ENCODE assay signal across 29 cellular contexts in the genomic region with DNA sequence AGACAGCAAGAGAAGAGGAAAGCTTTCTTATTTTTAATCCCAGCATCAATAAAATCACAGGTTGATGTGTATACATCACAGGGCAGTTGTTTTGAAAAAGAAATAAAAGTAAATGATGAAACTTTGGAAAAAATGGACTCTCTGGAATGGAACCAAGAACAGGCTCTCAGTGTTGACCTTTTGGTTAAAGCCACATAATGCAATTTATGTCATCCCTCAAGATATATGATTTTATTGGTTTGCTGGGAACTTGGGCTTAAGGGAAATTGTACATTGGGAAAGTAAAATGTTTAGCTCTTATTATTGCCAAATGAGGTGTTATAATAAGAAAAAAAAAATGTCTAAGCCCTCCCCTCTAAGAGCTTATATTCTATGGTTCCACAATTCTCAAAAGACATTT.
"Had no signal": no experiment of that assay in that cellular context is flagged by ENCODE, and none has a peak within 500 bp of the region (broad histone marks: within the 10 kb centered on the region; RNA-seq: fewer than 3 reads in every experiment).

No MANE protein-coding gene starts in this region.

- H3K27ac ChIP-seq: ascending aorta, breast epithelium, Peyer's patch, SJSA1 had no signal

- H3K4me3 Mint-ChIP-seq: activated CD4-positive, alpha-beta memory T cell treated with anti-CD3 and anti-CD28 coated beads, Interleukin-2, amount 10 ng/mL, durations not matched to agents 7 days and 5 days; activated CD8-positive, alpha-beta memory T cell treated with anti-CD3 and anti-CD28 coated beads, Interleukin-2, amount 10 ng/mL, durations not matched to agents 7 days and 5 days; activated naive CD4-positive, alpha-beta T cell treated with anti-CD3 and anti-CD28 coated beads, Interleukin-2, amount 50 U/mL, for 24 hours; activated naive CD8-positive, alpha-beta T cell treated with anti-CD3 and anti-CD28 coated beads, Interleukin-2, amount 10 ng/mL, durations not matched to agents 7 days and 5 days; activated T-cell treated with anti-CD3 and anti-CD28 coated beads, Interleukin-2, amount 50 U/mL, for 72 hours; activated T-helper 17 cell treated with anti-CD3 and anti-CD28 coated beads, Interleukin-2, amount 50 U/mL, for 72 hours; T-helper 1 cell treated with Interleukin-12 subunit alpha and Interleukin-12 subunit beta and Interleukin-4 antibody, amounts not matched to agents 30 μg/mL and 1 μg/mL, for 36 hours; T-helper 2 cell treated with Interferon-gamma antibody and Interleukin-4, amounts not matched to agents 5 μg/mL and 100 μg/mL, for 36 hours had no signal

- H3K4me3 ChIP-seq: ascending aorta, breast epithelium, Peyer's patch, SJSA1 had no signal

- H3K36me3 Mint-ChIP-seq: activated CD8-positive, alpha-beta memory T cell treated with anti-CD3 and anti-CD28 coated beads, Interleukin-2, amount 10 ng/mL, durations not matched to agents 7 days and 5 days; activated naive CD4-positive, alpha-beta T cell treated with anti-CD3 and anti-CD28 coated beads, Interleukin-2, amount 50 U/mL, for 24 hours; activated naive CD8-positive, alpha-beta T cell treated with anti-CD3 and anti-CD28 coated beads, Interleukin-2, amount 10 ng/mL, durations not matched to agents 7 days and 5 days had no signal

- H3K4me1 ChIP-seq: ascending aorta, breast epithelium, Peyer's patch, SJSA1 had no signal

- H3K36me3 ChIP-seq: ascending aorta, breast epithelium, Peyer's patch, SJSA1 had no signal

- H3K27me3 Mint-ChIP-seq: activated CD8-positive, alpha-beta memory T cell treated with anti-CD3 and anti-CD28 coated beads, Interleukin-2, amount 10 ng/mL, durations not matched to agents 7 days and 5 days had no signal

- H3K27me3 ChIP-seq: ascending aorta, breast epithelium, Peyer's patch, SJSA1 had no signal

- H3K9me3 ChIP-seq: ascending aorta, breast epithelium, Peyer's patch, SJSA1, SK-N-SH had no signal

- H3K4me2 ChIP-seq: SK-N-SH had no signal

- H3K9me3 Mint-ChIP-seq: activated CD4-positive, alpha-beta memory T cell treated with anti-CD3 and anti-CD28 coated beads, Interleukin-2, amount 10 ng/mL, durations not matched to agents 7 days and 5 days; activated naive CD4-positive, alpha-beta T cell treated with anti-CD3 and anti-CD28 coated beads, Interleukin-2, amount 50 U/mL, for 24 hours; activated T-cell treated with anti-CD3 and anti-CD28 coated beads, Interleukin-2, amount 50 U/mL, for 72 hours; activated T-helper 17 cell treated with anti-CD3 and anti-CD28 coated beads, Interleukin-2, amount 50 U/mL, for 72 hours; T-helper 1 cell treated with Interleukin-12 subunit alpha and Interleukin-12 subunit beta and Interleukin-4 antibody, amounts not matched to agents 30 μg/mL and 1 μg/mL, for 36 hours; T-helper 2 cell treated with Interferon-gamma antibody and Interleukin-4, amounts not matched to agents 5 μg/mL and 100 μg/mL, for 36 hours had no signal

- H3K9me2 ChIP-seq: SK-N-SH had no signal

- DNase-seq: activated CD4-positive, alpha-beta memory T cell treated with anti-CD3 and anti-CD28 coated beads, Interleukin-2, amount 10 ng/mL, durations not matched to agents 7 days and 5 days; activated CD4-positive, alpha-beta T cell treated with anti-CD3 and anti-CD28 coated beads for 1 hour; activated CD4-positive, alpha-beta T cell treated with anti-CD3 and anti-CD28 coated beads for 48 hours; activated CD4-positive, CD25-positive, alpha-beta regulatory T cell; activated CD8-positive, alpha-beta memory T cell treated with anti-CD3 and anti-CD28 coated beads for 24 hours; activated CD8-positive, alpha-beta memory T cell treated with anti-CD3 and anti-CD28 coated beads, Interleukin-2, amount 10 ng/mL, durations not matched to agents 7 days and 5 days; activated effector memory CD4-positive, alpha-beta T cell treated with anti-CD3 and anti-CD28 coated beads, Interleukin-2, amount 50 U/mL, for 16 hours; activated naive CD4-positive, alpha-beta T cell treated with Interleukin-2 at 50 U/mL for 16 hours; activated naive CD8-positive, alpha-beta T cell treated with anti-CD3 and anti-CD28 coated beads, Interleukin-2, amount 10 ng/mL, durations not matched to agents 7 days and 5 days; activated T-cell treated with anti-CD3 and anti-CD28 coated beads, Interleukin-2, amount 50 U/mL, for 1 hour; activated T-cell treated with anti-CD3 and anti-CD28 coated beads, Interleukin-2, amount 50 U/mL, for 72 hours; amygdala; KG1; NCI-H1105; NCI-H1417 treated with DMSO at 0.1 percent for 48 hours; NCI-H187 treated with DMSO at 0.1 percent for 48 hours; NCI-H2081; NCI-H226; PC-3; Peyer's patch; RPMI8226; SK-N-SH had no signal

- H3K9ac ChIP-seq: SK-N-SH had no signal

- H3K27ac Mint-ChIP-seq: activated CD4-positive, alpha-beta memory T cell treated with anti-CD3 and anti-CD28 coated beads, Interleukin-2, amount 10 ng/mL, durations not matched to agents 7 days and 5 days; activated CD8-positive, alpha-beta memory T cell treated with anti-CD3 and anti-CD28 coated beads, Interleukin-2, amount 10 ng/mL, durations not matched to agents 7 days and 5 days; activated naive CD4-positive, alpha-beta T cell treated with anti-CD3 and anti-CD28 coated beads, Interleukin-2, amount 50 U/mL, for 24 hours; activated naive CD8-positive, alpha-beta T cell treated with anti-CD3 and anti-CD28 coated beads, Interleukin-2, amount 10 ng/mL, durations not matched to agents 7 days and 5 days; activated T-cell treated with anti-CD3 and anti-CD28 coated beads, Interleukin-2, amount 50 U/mL, for 72 hours; activated T-helper 17 cell treated with anti-CD3 and anti-CD28 coated beads, Interleukin-2, amount 50 U/mL, for 72 hours; T-helper 1 cell treated with Interleukin-12 subunit alpha and Interleukin-12 subunit beta and Interleukin-4 antibody, amounts not matched to agents 30 μg/mL and 1 μg/mL, for 36 hours; T-helper 2 cell treated with Interferon-gamma antibody and Interleukin-4, amounts not matched to agents 5 μg/mL and 100 μg/mL, for 36 hours had no signal

- H3K4me1 Mint-ChIP-seq: activated CD4-positive, alpha-beta memory T cell treated with anti-CD3 and anti-CD28 coated beads, Interleukin-2, amount 10 ng/mL, durations not matched to agents 7 days and 5 days; activated CD8-positive, alpha-beta memory T cell treated with anti-CD3 and anti-CD28 coated beads, Interleukin-2, amount 10 ng/mL, durations not matched to agents 7 days and 5 days; activated naive CD4-positive, alpha-beta T cell treated with anti-CD3 and anti-CD28 coated beads, Interleukin-2, amount 50 U/mL, for 24 hours; activated T-helper 17 cell treated with anti-CD3 and anti-CD28 coated beads, Interleukin-2, amount 50 U/mL, for 72 hours had no signal
